1 cellular context compared by ENCODE assay signal in genomic region chr10:21751341-21752310, GRCh38.
A peak's percentile ranks its signal among the peaks of the same experiment; 100 is the strongest.
TF ChIP-seq lines count a peak whose summit lies in the region.

No MANE protein-coding gene starts in this region.

TF ChIP-seq in K562, 482 proteins besides CTCF, POLR2A, EP300 and RAD21 (continued from another document):
- TF ChIP-seq, protein P1, sequence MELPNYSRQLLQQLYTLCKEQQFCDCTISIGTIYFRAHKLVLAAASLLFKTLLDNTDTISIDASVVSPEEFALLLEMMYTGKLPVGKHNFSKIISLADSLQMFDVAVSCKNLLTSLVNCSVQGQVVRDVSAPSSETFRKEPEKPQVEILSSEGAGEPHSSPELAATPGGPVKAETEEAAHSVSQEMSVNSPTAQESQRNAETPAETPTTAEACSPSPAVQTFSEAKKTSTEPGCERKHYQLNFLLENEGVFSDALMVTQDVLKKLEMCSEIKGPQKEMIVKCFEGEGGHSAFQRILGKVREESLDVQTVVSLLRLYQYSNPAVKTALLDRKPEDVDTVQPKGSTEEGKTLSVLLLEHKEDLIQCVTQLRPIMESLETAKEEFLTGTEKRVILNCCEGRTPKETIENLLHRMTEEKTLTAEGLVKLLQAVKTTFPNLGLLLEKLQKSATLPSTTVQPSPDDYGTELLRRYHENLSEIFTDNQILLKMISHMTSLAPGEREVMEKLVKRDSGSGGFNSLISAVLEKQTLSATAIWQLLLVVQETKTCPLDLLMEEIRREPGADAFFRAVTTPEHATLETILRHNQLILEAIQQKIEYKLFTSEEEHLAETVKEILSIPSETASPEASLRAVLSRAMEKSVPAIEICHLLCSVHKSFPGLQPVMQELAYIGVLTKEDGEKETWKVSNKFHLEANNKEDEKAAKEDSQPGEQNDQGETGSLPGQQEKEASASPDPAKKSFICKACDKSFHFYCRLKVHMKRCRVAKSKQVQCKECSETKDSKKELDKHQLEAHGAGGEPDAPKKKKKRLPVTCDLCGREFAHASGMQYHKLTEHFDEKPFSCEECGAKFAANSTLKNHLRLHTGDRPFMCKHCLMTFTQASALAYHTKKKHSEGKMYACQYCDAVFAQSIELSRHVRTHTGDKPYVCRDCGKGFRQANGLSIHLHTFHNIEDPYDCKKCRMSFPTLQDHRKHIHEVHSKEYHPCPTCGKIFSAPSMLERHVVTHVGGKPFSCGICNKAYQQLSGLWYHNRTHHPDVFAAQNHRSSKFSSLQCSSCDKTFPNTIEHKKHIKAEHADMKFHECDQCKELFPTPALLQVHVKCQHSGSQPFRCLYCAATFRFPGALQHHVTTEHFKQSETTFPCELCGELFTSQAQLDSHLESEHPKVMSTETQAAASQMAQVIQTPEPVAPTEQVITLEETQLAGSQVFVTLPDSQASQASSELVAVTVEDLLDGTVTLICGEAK (IDR thresholded peaks at IDR 0.05): peak; percentile 71
- TF ChIP-seq, protein P1 (CRISPR knock-in tag; IDR thresholded peaks at IDR 0.05): no peak
- TF ChIP-seq MTA2 (IDR thresholded peaks at IDR 0.05; ENCODE audit: low read depth): peak; percentile 53; the same call in 1 of the 2 replicates
- no peak for TF ChIP-seq ZNF280B (CRISPR knock-in tag; IDR thresholded peaks at IDR 0.05)
- TF ChIP-seq NFE2 (IDR thresholded peaks at IDR 0.05; ENCODE audit: low read depth): peak; percentile 39
- TF ChIP-seq, protein P2, sequence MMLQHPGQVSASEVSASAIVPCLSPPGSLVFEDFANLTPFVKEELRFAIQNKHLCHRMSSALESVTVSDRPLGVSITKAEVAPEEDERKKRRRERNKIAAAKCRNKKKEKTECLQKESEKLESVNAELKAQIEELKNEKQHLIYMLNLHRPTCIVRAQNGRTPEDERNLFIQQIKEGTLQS (IDR thresholded peaks at IDR 0.05): peak; percentile 68
- TF ChIP-seq, protein P2 (CRISPR knock-in tag; conservative IDR thresholded peaks at IDR 0.05): no peak
- TF ChIP-seq NR1H2 (CRISPR knock-in tag; IDR thresholded peaks at IDR 0.05): no peak
- TF ChIP-seq ZFPM2 (CRISPR knock-in tag; IDR thresholded peaks at IDR 0.05): no peak
- TF ChIP-seq SOX6 (IDR thresholded peaks at IDR 0.05): peak; percentile 55; the same call in 1 of the 2 replicates
- peak; percentile 81 for TF ChIP-seq SMARCA4 (IDR thresholded peaks at IDR 0.05)
- 0 out of 2 replicates have a peak, but pooled peaks have one; percentile 42 for TF ChIP-seq CTBP1 (IDR thresholded peaks at IDR 0.05; ENCODE audit: borderline replicate concordance)
